Comparison of ENCODE assay signal across 8 cellular contexts in the genomic region with DNA sequence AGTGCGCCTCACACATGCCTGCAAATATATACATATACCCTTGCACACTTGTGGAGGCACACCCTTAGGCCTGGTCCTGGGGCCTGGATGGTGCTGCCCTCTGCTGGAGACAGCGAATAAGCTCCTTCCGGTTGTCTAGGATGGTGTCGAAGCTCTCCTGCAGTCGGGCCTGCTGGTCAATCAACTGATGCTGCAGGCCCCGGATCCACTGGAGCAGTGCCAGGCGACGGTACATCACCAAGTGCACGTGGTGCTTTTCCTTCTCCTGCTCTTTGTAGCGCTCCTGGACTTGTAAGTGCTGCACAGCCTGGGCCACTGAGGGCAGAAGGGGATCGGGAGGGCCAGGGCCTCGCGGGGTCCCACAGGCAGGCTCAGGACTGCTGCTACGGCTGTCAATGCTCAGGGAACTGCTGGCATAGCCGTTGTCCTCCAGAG. TPM values are rescaled to one million over a fixed set of nuclear protein-coding genes. Genes with fewer than 3 reads are reported as not detected.
A peak's percentile ranks its signal among the peaks of the same experiment; 100 is the strongest.
DNase-seq lines count a peak whose midpoint lies in the region; ATAC-seq, FAIRE-seq and TF ChIP-seq lines count a peak whose summit lies in the region.

No MANE protein-coding gene starts in this region.

- H3K4me3 ChIP-seq in RWPE2 (ENCODE audit: severe bottlenecking) (no peak overlapping the region), fibroblast of villous mesenchyme (ENCODE audit: low read depth, low read length) (no peak overlapping the region), pancreas (no peak overlapping the region), thyroid gland (replicated peaks in 1 of 3) (no peak overlapping the region)

- no peaks in the 10 kb centered on the region for H3K9me3 Mint-ChIP-seq in activated T-helper 17 cell treated with anti-CD3 and anti-CD28 coated beads, Interleukin-2, amount 50 U/mL, for 72 hours

- TF ChIP-seq POLR2A in thyroid gland (IDR thresholded peaks at IDR 0.05) = no peak

- H3K27ac ChIP-seq in RWPE2 (ENCODE audit: poor library complexity, severe bottlenecking) (no peak overlapping the region), pancreas (no peak overlapping the region), thyroid gland (no peak overlapping the region)

- peak; percentile 87 for TF ChIP-seq CTCF in RWPE2 (IDR thresholded peaks at IDR 0.05; ENCODE audit: poor library complexity, severe bottlenecking)
- peak; percentile 90 for TF ChIP-seq CTCF in fibroblast of villous mesenchyme (IDR thresholded peaks at IDR 0.05; ENCODE audit: insufficient read depth, low read depth, low read length)
- peak; percentile 52 to 80 (median 74) for TF ChIP-seq CTCF in pancreas (IDR thresholded peaks at IDR 0.05)
- TF ChIP-seq CTCF in thyroid gland (IDR thresholded peaks at IDR 0.05) = peak; percentile 52 to 83 (median 56)

- H3K27ac Mint-ChIP-seq in activated T-helper 17 cell treated with anti-CD3 and anti-CD28 coated beads, Interleukin-2, amount 50 U/mL, for 72 hours = peak overlapping the region; percentile 57

- H3K9me3 ChIP-seq in RWPE2 (ENCODE audit: severe bottlenecking) (no peaks in the 10 kb centered on the region), pancreas (no peaks in the 10 kb centered on the region), thyroid gland (no peaks in the 10 kb centered on the region)

- H3K36me3 Mint-ChIP-seq in activated T-helper 17 cell treated with anti-CD3 and anti-CD28 coated beads, Interleukin-2, amount 50 U/mL, for 72 hours (ENCODE audit: low read depth) = peaks cover 37% of the 10 kb centered on the region

- H3K36me3 ChIP-seq in RWPE2 (ENCODE audit: low read depth) = peaks cover 16% of the 10 kb centered on the region
- no peaks in the 10 kb centered on the region for H3K36me3 ChIP-seq in pancreas
- H3K36me3 ChIP-seq in thyroid gland = no peaks in the 10 kb centered on the region

- H3K4me1 Mint-ChIP-seq in activated T-helper 17 cell treated with anti-CD3 and anti-CD28 coated beads, Interleukin-2, amount 50 U/mL, for 72 hours = peaks cover 39% of the 10 kb centered on the region

- DNase-seq in SIG-M5 treated with dmso at 0.1 percent for 504 hours (lab: John Stamatoyannopoulos, UW; ENCODE audit: unreplicated experiment) = peak; percentile 57
- DNase-seq in SIG-M5 (lab: John Stamatoyannopoulos, UW) = no peak
- DNase-seq in Kasumi-1 (lab: John Stamatoyannopoulos, UW) = peak; percentile 73
- peak; percentile 74 for DNase-seq in RWPE2 (ENCODE audit: low spot score)
- peak; percentile 71 for DNase-seq in fibroblast of villous mesenchyme (ENCODE audit: low read depth)
- DNase-seq in pancreas = peak; percentile 49 to 87 (median 76)
- peak; percentile 60 to 64 for DNase-seq in thyroid gland

- H3K4me3 Mint-ChIP-seq in activated T-helper 17 cell treated with anti-CD3 and anti-CD28 coated beads, Interleukin-2, amount 50 U/mL, for 72 hours = peak overlapping the region; percentile 64

- 30 to 33% methylated on average over 15 of the region's 15 CpGs for WGBS in pancreas, 2 donors
- WGBS in thyroid gland, 2 donors = 15 to 49% methylated on average over 10 to 12 of the region's 15 CpGs

- no peak for FAIRE-seq in pancreas (lab: Jason Lieb, UNC)

- peak; percentile 44 for ATAC-seq in RWPE2 (ENCODE audit: low read depth)
- peak; percentile 62 for ATAC-seq in activated T-helper 17 cell treated with anti-CD3 and anti-CD28 coated beads, Interleukin-2, amount 50 U/mL, for 72 hours (replicated peaks)
- peak; percentile 57 to 72 (median 71) for ATAC-seq in pancreas

- H3K27me3 ChIP-seq in RWPE2 (ENCODE audit: insufficient read depth, poor library complexity, severe bottlenecking) = no peaks in the 10 kb centered on the region
- H3K27me3 ChIP-seq in pancreas = no peaks in the 10 kb centered on the region
- H3K27me3 ChIP-seq in thyroid gland = no peaks in the 10 kb centered on the region

- H3K27me3 Mint-ChIP-seq in activated T-helper 17 cell treated with anti-CD3 and anti-CD28 coated beads, Interleukin-2, amount 50 U/mL, for 72 hours = no peaks in the 10 kb centered on the region

- intact Hi-C loops in pancreas (cut with DNase I) = loop anchor here in 2 of 3 donors (5.0 kb wide), 1 partner anchor 148 kb away; no protein-coding TSS in a partner anchor
- intact Hi-C loops in thyroid gland (cut with DNase I) = no loop called here

- H3K4me1 ChIP-seq in RWPE2 (ENCODE audit: insufficient read depth, poor library complexity, severe bottlenecking) (peaks cover 4% of the 10 kb centered on the region), pancreas (no peaks in the 10 kb centered on the region), thyroid gland (peaks cover 11 to 14% of the 10 kb centered on the region in 2 donors)

RNA-seq across cellular contexts. Expression of a gene that starts 3.1 kb away (rescaled TPM):
- 10 to 100 TPM; 11.5 to 21.1 TPM for total RNA-seq in activated T-helper 17 cell treated with anti-CD3 and anti-CD28 coated beads, Interleukin-2, amount 50 U/mL, for 72 hours
- total RNA-seq in fibroblast of villous mesenchyme (14.5 and 19.9 TPM in 2 replicates), pancreas (1 to 10 TPM; 1.5 to 5.2 (median 2.5) TPM), thyroid gland (1 to 10 TPM; 8.0 to 9.9 (median 8.4) TPM)
- 1 to 10 TPM; 3.3 to 3.7 TPM for polyA plus RNA-seq in pancreas

RNA-seq across cellular contexts. Expression of a gene that starts 54.2 kb away (rescaled TPM):
- 10 to 100 TPM; 27.2 to 70.7 TPM for total RNA-seq in activated T-helper 17 cell treated with anti-CD3 and anti-CD28 coated beads, Interleukin-2, amount 50 U/mL, for 72 hours
- total RNA-seq in fibroblast of villous mesenchyme (10.4 and 10.6 TPM in 2 replicates), pancreas (under 1 TPM in 5 of 6 donors, not detected in 1; 0.12 to 1.00 (median 0.49) TPM), thyroid gland (under 1 TPM in 3 of 4 donors, not detected in 1; 0.11 to 0.63 (median 0.27) TPM)
- under 1 TPM in 1 of 2 donors, not detected in 1; 0.23 TPM for polyA plus RNA-seq in pancreas
